In genomic region chr11:130389315-130389935, GRCh38 we compare ENCODE assay signal across 11 cellular contexts. TPM values are rescaled to one million over a fixed set of nuclear protein-coding genes. Genes with fewer than 3 reads are reported as not detected.
DNase-seq lines count a peak whose midpoint lies in the region.
"Had no signal": no experiment of that assay in that cellular context is flagged by ENCODE, and none has a peak within 500 bp of the region (broad histone marks: within the 10 kb centered on the region; RNA-seq: fewer than 3 reads in every experiment).

No MANE protein-coding gene starts in this region.

- peak overlapping the region; percentile 65 for H3K9ac ChIP-seq in trophoblast cell (ENCODE audit: low read length)

- H3K4ac ChIP-seq in trophoblast cell (ENCODE audit: low read depth, low read length): no peak overlapping the region

- H3K27me3 ChIP-seq in effector memory CD4-positive, alpha-beta T cell (replicated peaks; ENCODE audit: control insufficient read depth, insufficient read depth, low read length, poor library complexity, severe bottlenecking): no peaks in the 10 kb centered on the region
- H3K27me3 ChIP-seq in trophoblast cell (ENCODE audit: insufficient read depth, low read length): no peaks in the 10 kb centered on the region

- no peak overlapping the region for H3K27ac ChIP-seq in effector memory CD4-positive, alpha-beta T cell (ENCODE audit: insufficient read depth, low read length, poor library complexity, severe bottlenecking)
- no peak overlapping the region for H3K27ac ChIP-seq in trophoblast cell (ENCODE audit: low read depth, low read length)
- H3K27ac ChIP-seq: psoas muscle had no signal

- H3K36me3 ChIP-seq in effector memory CD4-positive, alpha-beta T cell (ENCODE audit: control insufficient read depth, insufficient read depth, low read length): no peaks in the 10 kb centered on the region
- no peaks in the 10 kb centered on the region for H3K36me3 ChIP-seq in trophoblast cell (ENCODE audit: control insufficient read depth in 1 of 2, insufficient read depth in 2 of 2, low read length in 2 of 2)

- H4K12ac ChIP-seq in trophoblast cell (ENCODE audit: low read depth, low read length): no peak overlapping the region

- H2BK12ac ChIP-seq in trophoblast cell (ENCODE audit: low read length): no peak overlapping the region

- DNase-seq in COR-L47 (lab: John Stamatoyannopoulos, UW) (peak; percentile 4), SW480 (ENCODE audit: low spot score) (peak; percentile 60), trophoblast cell (no peak), COLO829 (ENCODE audit: low spot score) (no peak), GM19240 (ENCODE audit: insufficient read length, low spot score) (no peak), GF-D8 (lab: John Stamatoyannopoulos, UW) (no peak)
- DNase-seq in effector memory CD4-positive, alpha-beta T cell: no peak
- DNase-seq in stimulated activated CD4-positive, alpha-beta T cell treated with anti-CD3 and anti-CD28 coated beads, Interleukin-4, amount 100 ng/mL, for 24 hours: no peak
- DNase-seq: activated CD4-positive, alpha-beta T cell treated with anti-CD3 and anti-CD28 coated beads, Interleukin-2, amount 50 U/mL, for 1 hour; DMS153; psoas muscle had no signal

- no peaks in the 10 kb centered on the region for H3K4me1 ChIP-seq in effector memory CD4-positive, alpha-beta T cell (ENCODE audit: control insufficient read depth, insufficient read depth, low read length, poor library complexity, severe bottlenecking)
- peaks cover 2 to 7% of the 10 kb centered on the region in 2 experiments for H3K4me1 ChIP-seq in trophoblast cell (ENCODE audit: control insufficient read depth in 1 of 2, insufficient read depth in 2 of 2, low read length in 2 of 2)

- peak overlapping the region; percentile 37 for H3K4me3 ChIP-seq in effector memory CD4-positive, alpha-beta T cell (ENCODE audit: insufficient read depth, low read depth, low read length, poor library complexity, severe bottlenecking)
- H3K4me3 ChIP-seq in trophoblast cell (ENCODE audit: low read depth, low read length): no peak overlapping the region
- H3K4me3 ChIP-seq: psoas muscle had no signal

- H3K18ac ChIP-seq in trophoblast cell (ENCODE audit: low read length): no peak overlapping the region

- H4K8ac ChIP-seq in trophoblast cell (ENCODE audit: low read depth, low read length): no peak overlapping the region

- no peak overlapping the region for H2AK5ac ChIP-seq in trophoblast cell (ENCODE audit: low read length)

- no peak overlapping the region for H2AFZ ChIP-seq in trophoblast cell (ENCODE audit: insufficient read depth, low read length, poor library complexity)

- H4K91ac ChIP-seq in trophoblast cell (ENCODE audit: low read depth, low read length): no peak overlapping the region

- no peak overlapping the region for H2BK120ac ChIP-seq in trophoblast cell (ENCODE audit: insufficient read depth, low read length, poor library complexity)

- no peaks in the 10 kb centered on the region for H3K79me2 ChIP-seq in trophoblast cell (ENCODE audit: control insufficient read depth, insufficient read depth, low read length, poor library complexity)

- H3K4me2 ChIP-seq in trophoblast cell (ENCODE audit: low read length): no peak overlapping the region

- H3K9me3 ChIP-seq in effector memory CD4-positive, alpha-beta T cell (ENCODE audit: control insufficient read depth, low read length): no peaks in the 10 kb centered on the region
- H3K9me3 ChIP-seq in trophoblast cell (ENCODE audit: insufficient read depth, low read depth, low read length): peaks cover 1% of the 10 kb centered on the region
- H3K9me3 ChIP-seq: psoas muscle had no signal

- no peak overlapping the region for H3K23ac ChIP-seq in trophoblast cell (ENCODE audit: low read length)

- H3K79me1 ChIP-seq in trophoblast cell (ENCODE audit: low read length): no peaks in the 10 kb centered on the region

- H2BK5ac ChIP-seq in trophoblast cell (ENCODE audit: low read depth, low read length, poor library complexity): no peak overlapping the region

- H3K14ac ChIP-seq in trophoblast cell (ENCODE audit: low read length): no peak overlapping the region

- WGBS in trophoblast cell (ENCODE audit: extremely low coverage, insufficient coverage, insufficient read length): no CpG with 5 or more reads among the region's 16 CpGs

RNA-seq across cellular contexts. Expression of gene ADAMTS8, which starts 39.0 kb away (rescaled TPM):
- polyA plus RNA-seq in trophoblast cell (2013): not detected in 2 replicates

RNA-seq across cellular contexts. Expression of gene ADAMTS15, which starts 59.0 kb away (rescaled TPM):
- 0.15 and 0.18 TPM in 2 replicates for polyA plus RNA-seq in trophoblast cell (2013)

Comparison
In these comparisons a context has a peak if more than half of its experiments do, and no peak if none do; other contexts are left out.
1. DNase-seq: peak in COR-L47 (single experiment) and SW480 (single experiment); none in effector memory CD4-positive, alpha-beta T cell (0 of 3), trophoblast cell (0 of 2), COLO829 (single experiment), GM19240 (single experiment), GF-D8 (single experiment) and stimulated activated CD4-positive, alpha-beta T cell treated with anti-CD3 and anti-CD28 coated beads, Interleukin-4, amount 100 ng/mL, for 24 hours (single experiment).